Comparison of ENCODE assay signal across 10 cellular contexts in genomic region chr2:30224147-30224546, GRCh38. TPM values are rescaled to one million over a fixed set of nuclear protein-coding genes. Genes with fewer than 3 reads are reported as not detected.
DNase-seq lines count a peak whose midpoint lies in the region; ATAC-seq and TF ChIP-seq lines count a peak whose summit lies in the region.
"Had no signal": no experiment of that assay in that cellular context is flagged by ENCODE, and none has a peak within 500 bp of the region (broad histone marks: within the 10 kb centered on the region; RNA-seq: fewer than 3 reads in every experiment).

No MANE protein-coding gene starts in this region.

- peaks cover 8% of the 10 kb centered on the region for H3K27me3 Mint-ChIP-seq in activated T-cell treated with anti-CD3 and anti-CD28 coated beads, Interleukin-2, amount 50 U/mL, for 72 hours (ENCODE audit: low read depth)
- H3K27me3 Mint-ChIP-seq in activated CD8-positive, alpha-beta T cell treated with anti-CD3 and anti-CD28 coated beads for 36 hours: no peaks in the 10 kb centered on the region
- peaks cover 16% of the 10 kb centered on the region for H3K27me3 Mint-ChIP-seq in WTC11 (ENCODE audit: low read depth)

- no peaks in the 10 kb centered on the region for H3K36me3 ChIP-seq in stomach smooth muscle (ENCODE audit: control insufficient read depth in 2 of 2, insufficient read depth in 2 of 2, low read length in 2 of 2)

- CTCF ChIA-PET in activated CD8-positive, alpha-beta T cell treated with anti-CD3 and anti-CD28 coated beads for 36 hours (lab: Charles Lee): interaction anchor here (1.5 to 4.2 kb wide), 4 partner anchors 13 to 483 kb away, joined by 4 to 20 read pairs (median 13); no protein-coding TSS in a partner anchor
- CTCF ChIA-PET in WTC11 (lab: Charles Lee): interaction anchor here (1.9 to 3.1 kb wide), 2 partner anchors 15 to 16 kb away, joined by 5 to 12 read pairs; no protein-coding TSS in a partner anchor

- no peaks in the 10 kb centered on the region for H3K9me3 ChIP-seq in stomach smooth muscle (ENCODE audit: control insufficient read depth in 2 of 2, low read length in 2 of 2)

- no peak for TF ChIP-seq CTCF in activated CD8-positive, alpha-beta T cell treated with anti-CD3 and anti-CD28 coated beads for 36 hours (IDR thresholded peaks at IDR 0.05)
- TF ChIP-seq CTCF in WTC11 (IDR thresholded peaks at IDR 0.05): no peak
- TF ChIP-seq CTCF in foreskin keratinocyte (conservative IDR thresholded peaks at IDR 0.05): no peak

- H3K4me1 ChIP-seq in stomach smooth muscle (ENCODE audit: control insufficient read depth, insufficient read depth, low read length) (peaks cover 23% of the 10 kb centered on the region), foreskin keratinocyte (no peaks in the 10 kb centered on the region)

- H3K4me3 Mint-ChIP-seq in activated T-cell treated with anti-CD3 and anti-CD28 coated beads, Interleukin-2, amount 50 U/mL, for 72 hours: peak overlapping the region; percentile 2 to 90
- H3K4me3 Mint-ChIP-seq in activated CD8-positive, alpha-beta T cell treated with anti-CD3 and anti-CD28 coated beads for 36 hours: peak overlapping the region; percentile 0
- H3K4me3 Mint-ChIP-seq in WTC11: no peak overlapping the region

- peaks cover 0 to 1% of the 10 kb centered on the region in 2 donors for H3K36me3 Mint-ChIP-seq in activated T-cell treated with anti-CD3 and anti-CD28 coated beads, Interleukin-2, amount 50 U/mL, for 72 hours (ENCODE audit: insufficient read depth in 2 of 2)
- no peaks in the 10 kb centered on the region for H3K36me3 Mint-ChIP-seq in activated CD8-positive, alpha-beta T cell treated with anti-CD3 and anti-CD28 coated beads for 36 hours (ENCODE audit: low read depth)
- H3K36me3 Mint-ChIP-seq in WTC11: no peaks in the 10 kb centered on the region

- no peaks in the 10 kb centered on the region for H3K9me3 Mint-ChIP-seq in activated T-cell treated with anti-CD3 and anti-CD28 coated beads, Interleukin-2, amount 50 U/mL, for 72 hours
- no peaks in the 10 kb centered on the region for H3K9me3 Mint-ChIP-seq in activated CD8-positive, alpha-beta T cell treated with anti-CD3 and anti-CD28 coated beads for 36 hours
- no peaks in the 10 kb centered on the region for H3K9me3 Mint-ChIP-seq in WTC11

- H3K4me3 ChIP-seq in stomach smooth muscle (ENCODE audit: low read length in 2 of 2): no peak overlapping the region

- POLR2A ChIA-PET in activated CD8-positive, alpha-beta T cell treated with anti-CD3 and anti-CD28 coated beads for 36 hours (lab: Charles Lee): interaction anchor here (0.6 to 19.3 kb wide), 4 partner anchors 13 to 197 kb away, joined by 3 to 440 read pairs (median 33); no protein-coding TSS in a partner anchor
- POLR2A ChIA-PET in WTC11 (lab: Charles Lee): no interaction called here

- no peak for ATAC-seq in activated T-cell treated with anti-CD3 and anti-CD28 coated beads, Interleukin-2, amount 50 U/mL, for 72 hours (replicated peaks in 1 of 2)
- ATAC-seq in activated CD8-positive, alpha-beta T cell treated with anti-CD3 and anti-CD28 coated beads for 36 hours: no peak
- ATAC-seq in left ventricle myocardium superior: peak; percentile 73
- ATAC-seq in WTC11: no peak
- no peak for ATAC-seq in foreskin keratinocyte

- peak overlapping the region; percentile 1 for H3K27ac Mint-ChIP-seq in activated T-cell treated with anti-CD3 and anti-CD28 coated beads, Interleukin-2, amount 50 U/mL, for 72 hours
- peak overlapping the region; percentile 99 for H3K27ac Mint-ChIP-seq in activated CD8-positive, alpha-beta T cell treated with anti-CD3 and anti-CD28 coated beads for 36 hours
- no peak overlapping the region for H3K27ac Mint-ChIP-seq in WTC11

- intact Hi-C loops in activated CD8-positive, alpha-beta T cell treated with anti-CD3 and anti-CD28 coated beads for 36 hours (cut with micrococcal nuclease): no loop called here
- intact Hi-C loops in left ventricle myocardium superior (cut with micrococcal nuclease): no loop called here

- H3K27ac ChIP-seq in stomach smooth muscle (ENCODE audit: low read length) (peak overlapping the region; percentile 6), foreskin keratinocyte (no peak overlapping the region)

- no peak for DNase-seq in activated T-cell treated with anti-CD3 and anti-CD28 coated beads, Interleukin-2, amount 50 U/mL, for 72 hours
- DNase-seq in activated T-cell treated with anti-CD3 and anti-CD28 coated beads for 4 hours: no peak
- DNase-seq in activated CD8-positive, alpha-beta T cell treated with anti-CD3 and anti-CD28 coated beads for 36 hours: no peak
- DNase-seq in left ventricle myocardium superior: no peak
- no peak for DNase-seq in WTC11 (ENCODE audit: low spot score)
- no peak for DNase-seq in stimulated activated CD4-positive, alpha-beta T cell treated with anti-CD3 and anti-CD28 coated beads, Interleukin-4, amount 100 ng/mL, for 24 hours
- no peak for DNase-seq in foreskin keratinocyte
- DNase-seq: NCI-H2029 treated with DMSO at 0.1 percent for 48 hours; NK-92 treated with Interleukin-12 subunit alpha and Interleukin-12 subunit beta, amount 100 ng/mL, for 24 hours had no signal

- H3K9ac ChIP-seq in stomach smooth muscle (ENCODE audit: low read length in 2 of 2): no peak overlapping the region

- H3K4me1 Mint-ChIP-seq in activated T-cell treated with anti-CD3 and anti-CD28 coated beads, Interleukin-2, amount 50 U/mL, for 72 hours (ENCODE audit: low read depth): peaks cover 70% of the 10 kb centered on the region
- peaks cover 65% of the 10 kb centered on the region for H3K4me1 Mint-ChIP-seq in activated CD8-positive, alpha-beta T cell treated with anti-CD3 and anti-CD28 coated beads for 36 hours (ENCODE audit: low read depth)
- peaks cover 16% of the 10 kb centered on the region for H3K4me1 Mint-ChIP-seq in WTC11

- no peaks in the 10 kb centered on the region for H3K27me3 ChIP-seq in stomach smooth muscle (ENCODE audit: control insufficient read depth in 1 of 2, insufficient read depth in 2 of 2, low read length in 2 of 2)
- H3K27me3 ChIP-seq in foreskin keratinocyte: peaks cover 1% of the 10 kb centered on the region

TF ChIP-seq in WTC11, 78 proteins besides CTCF, POLR2A, EP300 and RAD21:
- no peak for TF ChIP-seq ZNF281 (CRISPR knock-in tag; IDR thresholded peaks at IDR 0.05)

RNA-seq across cellular contexts. Expression of gene LBH, which starts 7.2 kb away (rescaled TPM):
- total RNA-seq in activated T-cell treated with anti-CD3 and anti-CD28 coated beads, Interleukin-2, amount 50 U/mL, for 72 hours: 100 to 1,000 TPM; 129 to 133 TPM
- total RNA-seq in activated CD8-positive, alpha-beta T cell treated with anti-CD3 and anti-CD28 coated beads for 36 hours: 100 to 1,000 TPM; 127 to 130 TPM
- total RNA-seq in left ventricle myocardium superior (129 TPM), WTC11 (2021) (30.8 to 47.3 TPM (median 34.7 TPM) in 3 replicates), foreskin keratinocyte (0.46 and 1.5 TPM in 2 replicates)
- polyA plus RNA-seq in foreskin keratinocyte: 0.26 and 0.82 TPM in 2 replicates

Comparison
In these comparisons a context has a peak if more than half of its experiments do, and no peak if none do; other contexts are left out.
1. RNA of gene LBH, which starts 7.2 kb away (total RNA-seq): 129 to 133 TPM in activated T-cell treated with anti-CD3 and anti-CD28 coated beads, Interleukin-2, amount 50 U/mL, for 72 hours, 127 to 130 TPM in activated CD8-positive, alpha-beta T cell treated with anti-CD3 and anti-CD28 coated beads for 36 hours, 129 TPM in left ventricle myocardium superior (single experiment) and 30.8 to 47.3 TPM in WTC11; 0.46 to 1.5 TPM in foreskin keratinocyte; every median in the first group is over 10 times any median in the second.